In the genomic region with DNA sequence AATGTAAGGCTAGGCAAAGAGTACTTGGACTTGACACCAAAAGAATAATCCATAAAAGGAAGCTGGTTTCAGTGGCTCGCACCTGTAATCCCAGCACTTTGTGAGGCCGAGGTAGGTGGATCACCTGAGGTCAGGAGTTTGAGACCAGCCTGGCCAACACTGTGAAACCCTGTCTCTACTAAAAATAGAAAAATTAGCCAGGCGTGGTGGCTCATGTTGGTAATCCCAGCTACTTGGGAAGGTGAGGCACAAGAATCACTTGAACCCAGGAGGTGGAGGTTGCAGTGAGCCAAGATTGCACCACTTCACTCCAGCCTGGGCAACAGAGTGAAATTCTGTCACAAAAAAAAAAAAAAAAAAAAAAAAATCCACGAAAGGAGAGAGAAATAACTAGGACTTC, we compare ENCODE assay signal across 5 cellular contexts.
A peak's percentile ranks its signal among the peaks of the same experiment; 100 is the strongest.
DNase-seq lines count a peak whose midpoint lies in the region; ATAC-seq and TF ChIP-seq lines count a peak whose summit lies in the region.
"Not testable (repeated sequence)": the region's sequence is repeated elsewhere in the genome, so short reads cannot be mapped to it uniquely, and the experiment has no call there.

No MANE protein-coding gene starts in this region.

- not testable (repeated sequence) for H3K27ac ChIP-seq in upper lobe of right lung

- peaks cover 97% of the 10 kb centered on the region for H3K36me3 ChIP-seq in upper lobe of right lung

- H3K36me3 Mint-ChIP-seq in activated T-helper 17 cell treated with anti-CD3 and anti-CD28 coated beads, Interleukin-2, amount 50 U/mL, for 72 hours (ENCODE audit: low read depth) = peaks cover 90% of the 10 kb centered on the region
- peaks cover 76% of the 10 kb centered on the region for H3K36me3 Mint-ChIP-seq in central memory CD8-positive, alpha-beta T cell (ENCODE audit: insufficient read depth)
- peaks cover 17% of the 10 kb centered on the region for H3K36me3 Mint-ChIP-seq in natural killer cell treated with Interleukin-12 subunit alpha and Interleukin-12 subunit beta and Interleukin-15 and Interleukin-18, amount 100 ng/mL, for 72 hours

- intact Hi-C loops in sciatic nerve (cut with DNase I); upper lobe of right lung (cut with DNase I): not testable (repeated sequence)

- DNase-seq in central memory CD8-positive, alpha-beta T cell (ENCODE audit: low spot score in 2 of 2) = not testable (repeated sequence)
- peak; percentile 16 for DNase-seq in natural killer cell treated with Interleukin-12 subunit alpha and Interleukin-12 subunit beta and Interleukin-15 and Interleukin-18, amount 100 ng/mL, for 72 hours (ENCODE audit: low spot score)
- peak; percentile 23 for DNase-seq in sciatic nerve (ENCODE audit: low spot score)
- peak; percentile 12 for DNase-seq in upper lobe of right lung

- H3K9me3 Mint-ChIP-seq in activated T-helper 17 cell treated with anti-CD3 and anti-CD28 coated beads, Interleukin-2, amount 50 U/mL, for 72 hours; central memory CD8-positive, alpha-beta T cell; natural killer cell treated with Interleukin-12 subunit alpha and Interleukin-12 subunit beta and Interleukin-15 and Interleukin-18, amount 100 ng/mL, for 72 hours: not testable (repeated sequence)

- H3K27me3 Mint-ChIP-seq in activated T-helper 17 cell treated with anti-CD3 and anti-CD28 coated beads, Interleukin-2, amount 50 U/mL, for 72 hours; central memory CD8-positive, alpha-beta T cell; natural killer cell treated with Interleukin-12 subunit alpha and Interleukin-12 subunit beta and Interleukin-15 and Interleukin-18, amount 100 ng/mL, for 72 hours: not testable (repeated sequence)

- H3K9me3 ChIP-seq in upper lobe of right lung = not testable (repeated sequence)

- H3K4me1 ChIP-seq in upper lobe of right lung = not testable (repeated sequence)

- not testable (repeated sequence) for H3K4me3 ChIP-seq in upper lobe of right lung

- H3K4me3 Mint-ChIP-seq in activated T-helper 17 cell treated with anti-CD3 and anti-CD28 coated beads, Interleukin-2, amount 50 U/mL, for 72 hours; central memory CD8-positive, alpha-beta T cell; natural killer cell treated with Interleukin-12 subunit alpha and Interleukin-12 subunit beta and Interleukin-15 and Interleukin-18, amount 100 ng/mL, for 72 hours: not testable (repeated sequence)

- ATAC-seq in activated T-helper 17 cell treated with anti-CD3 and anti-CD28 coated beads, Interleukin-2, amount 50 U/mL, for 72 hours (replicated peaks); central memory CD8-positive, alpha-beta T cell (replicated peaks; ENCODE audit: extremely low read depth, poor library complexity, severe bottlenecking); natural killer cell treated with Interleukin-12 subunit alpha and Interleukin-12 subunit beta and Interleukin-15 and Interleukin-18, amount 100 ng/mL, for 72 hours; sciatic nerve; upper lobe of right lung: not testable (repeated sequence)

- peak overlapping the region; percentile 19 for H3K27ac Mint-ChIP-seq in activated T-helper 17 cell treated with anti-CD3 and anti-CD28 coated beads, Interleukin-2, amount 50 U/mL, for 72 hours
- H3K27ac Mint-ChIP-seq in central memory CD8-positive, alpha-beta T cell (ENCODE audit: low read depth) = peak overlapping the region; percentile 4
- not testable (repeated sequence) for H3K27ac Mint-ChIP-seq in natural killer cell treated with Interleukin-12 subunit alpha and Interleukin-12 subunit beta and Interleukin-15 and Interleukin-18, amount 100 ng/mL, for 72 hours

- H3K4me1 Mint-ChIP-seq in activated T-helper 17 cell treated with anti-CD3 and anti-CD28 coated beads, Interleukin-2, amount 50 U/mL, for 72 hours; natural killer cell treated with Interleukin-12 subunit alpha and Interleukin-12 subunit beta and Interleukin-15 and Interleukin-18, amount 100 ng/mL, for 72 hours (ENCODE audit: low read depth in 2 of 2): not testable (repeated sequence)
- H3K4me1 Mint-ChIP-seq in central memory CD8-positive, alpha-beta T cell = peaks cover 25% of the 10 kb centered on the region

- TF ChIP-seq CTCF in upper lobe of right lung (IDR thresholded peaks at IDR 0.05) = not testable (repeated sequence)

- H3K27me3 ChIP-seq in upper lobe of right lung = not testable (repeated sequence)
